In genomic region chr12:123935956-123936355, GRCh38 we compare ENCODE assay signal across 1 cellular context.
TF ChIP-seq lines count a peak whose summit lies in the region.

No MANE protein-coding gene starts in this region.

TF ChIP-seq in IMR-90, 13 proteins besides CTCF, POLR2A, EP300 and RAD21:
- no peak for TF ChIP-seq NFE2L2 (IDR thresholded peaks at IDR 0.05; ENCODE audit: low read depth, low read length)
- TF ChIP-seq MAZ (IDR thresholded peaks at IDR 0.05; ENCODE audit: borderline replicate concordance, low read depth, low read length), result no peak
- no peak for TF ChIP-seq USF2 (IDR thresholded peaks at IDR 0.05; ENCODE audit: low read depth, low read length)
- no peak for TF ChIP-seq MXI1 (IDR thresholded peaks at IDR 0.05; ENCODE audit: borderline replicate concordance, low read depth, low read length)
